In genomic region chr13:24159921-24160324, GRCh38 we compare ENCODE assay signal across 8 cellular contexts. TPM values are rescaled to one million over a fixed set of nuclear protein-coding genes. Genes with fewer than 3 reads are reported as not detected.
DNase-seq lines count a peak whose midpoint lies in the region; ATAC-seq, FAIRE-seq and TF ChIP-seq lines count a peak whose summit lies in the region.

No MANE protein-coding gene starts in this region.

- peak; percentile 5 for DNase-seq in OCI-M1 (lab: John Stamatoyannopoulos, UW)
- peak; percentile 18 for DNase-seq in endothelial cell of umbilical vein (ENCODE audit: low read depth, low spot score)

- FAIRE-seq in endothelial cell of umbilical vein (lab: Jason Lieb, UNC), result no peak

- H4K20me1 ChIP-seq in endothelial cell of umbilical vein (replicated peaks; ENCODE audit: control insufficient read depth, extremely low read depth, insufficient read depth, low read length), result no peaks in the 10 kb centered on the region

- H3K27me3 ChIP-seq in endothelial cell of umbilical vein (ENCODE audit: control insufficient read depth in 2 of 2, insufficient read depth in 2 of 2, low read length in 2 of 2) (no peaks in the 10 kb centered on the region), parathyroid adenoma (ENCODE audit: control insufficient read depth, insufficient read depth, low read length) (no peaks in the 10 kb centered on the region)

- TSS peak; percentile 96 for BruUV-seq in endothelial cell of umbilical vein (replicated peaks; lab: Mats Ljungman, UMichigan)

- no peaks in the 10 kb centered on the region for H3K36me3 ChIP-seq in ES-I3 (ENCODE audit: insufficient read depth, low read length)
- no peaks in the 10 kb centered on the region for H3K36me3 ChIP-seq in endothelial cell of umbilical vein (ENCODE audit: control insufficient read depth in 2 of 2, extremely low read depth in 1 of 2, insufficient read depth in 2 of 2, low read length in 2 of 2)
- no peaks in the 10 kb centered on the region for H3K36me3 ChIP-seq in parathyroid adenoma (ENCODE audit: control insufficient read depth, insufficient read depth, low read length)

- H3K4me3 ChIP-seq in endothelial cell of umbilical vein (replicated peaks in 1 of 3; ENCODE audit: insufficient read depth in 1 of 3, low read depth in 1 of 3, low read length in 3 of 3) (peak overlapping the region in 1 of 3 experiments; percentile 77), parathyroid adenoma (ENCODE audit: low read depth, low read length) (peak overlapping the region; percentile 38)

- H3K27ac ChIP-seq in endothelial cell of umbilical vein (ENCODE audit: insufficient read depth, low read depth, low read length) (peak overlapping the region; percentile 61), parathyroid adenoma (no peak overlapping the region)

- intact Hi-C loops in endothelial cell of umbilical vein (cut with micrococcal nuclease), result loop anchor here (1.0 to 5.0 kb wide), 6 partner anchors 11 to 783 kb away; no protein-coding TSS in a partner anchor

- H3K4me2 ChIP-seq in endothelial cell of umbilical vein (ENCODE audit: insufficient read depth, low read length) (peak overlapping the region; percentile 46), parathyroid adenoma (ENCODE audit: low read length) (peak overlapping the region; percentile 41)

- dilution Hi-C loops in endothelial cell of umbilical vein (cut with MboI; ENCODE audit: extremely low pct_ligation_motif_present, low sequenced_read_pairs), result no loop called here

- H3K4me1 ChIP-seq in ES-I3 (ENCODE audit: insufficient read depth, low read length) (peaks cover 13% of the 10 kb centered on the region), endothelial cell of umbilical vein (ENCODE audit: control insufficient read depth, extremely low read depth, insufficient read depth, low read length) (peaks cover 16% of the 10 kb centered on the region), parathyroid adenoma (no peaks in the 10 kb centered on the region)

- H3K9ac ChIP-seq in ES-I3 (ENCODE audit: low read depth, low read length) (peak overlapping the region; percentile 60), endothelial cell of umbilical vein (replicated peaks; ENCODE audit: extremely low read depth, insufficient read depth, low read length) (peak overlapping the region; percentile 74), parathyroid adenoma (no peak overlapping the region)

- no peaks in the 10 kb centered on the region for H3K9me1 ChIP-seq in endothelial cell of umbilical vein (replicated peaks; ENCODE audit: control insufficient read depth, extremely low read depth, insufficient read depth, low read length)

- peak overlapping the region; percentile 52 for H2AFZ ChIP-seq in endothelial cell of umbilical vein (ENCODE audit: low read depth, low read length)
- peak overlapping the region; percentile 70 for H2AFZ ChIP-seq in parathyroid adenoma

- H3K79me2 ChIP-seq in endothelial cell of umbilical vein (ENCODE audit: control insufficient read depth, insufficient read depth, low read length) (peaks cover 33% of the 10 kb centered on the region), parathyroid adenoma (no peaks in the 10 kb centered on the region)

- ATAC-seq in GM18861 (IDR thresholded peaks at IDR 0.05; ENCODE audit: unreplicated experiment) (no peak), HG03342 (IDR thresholded peaks at IDR 0.05; ENCODE audit: unreplicated experiment) (no peak), HG03025 (IDR thresholded peaks at IDR 0.05; ENCODE audit: low FRiP score, unreplicated experiment) (no peak), HG02571 (IDR thresholded peaks at IDR 0.05; ENCODE audit: unreplicated experiment) (no peak)

- no peak for TF ChIP-seq CTCF in endothelial cell of umbilical vein (IDR thresholded peaks at IDR 0.05; ENCODE audit: extremely low read depth in 1 of 2, insufficient read depth in 1 of 2, low read depth in 1 of 2, low read length in 2 of 2)
- TF ChIP-seq CTCF in parathyroid adenoma (IDR thresholded peaks at IDR 0.05), result no peak

- H3K9me3 ChIP-seq in ES-I3 (ENCODE audit: control insufficient read depth, insufficient read depth, low read length) (no peaks in the 10 kb centered on the region), endothelial cell of umbilical vein (replicated peaks; ENCODE audit: control insufficient read depth, insufficient read depth, low read length) (no peaks in the 10 kb centered on the region), parathyroid adenoma (ENCODE audit: control insufficient read depth, low read length) (no peaks in the 10 kb centered on the region)

- CTCF ChIA-PET in endothelial cell of umbilical vein (lab: Charles Lee), result interaction anchor here (0.6 to 2.3 kb wide), 10 partner anchors 8 to 698 kb away, joined by 3 to 26 read pairs (median 4); no protein-coding TSS in a partner anchor

- POLR2A ChIA-PET in endothelial cell of umbilical vein (lab: Charles Lee), result interaction anchor here (0.6 to 0.7 kb wide), 4 partner anchors 15 to 250 kb away, joined by 3 to 6 read pairs (median 4); no protein-coding TSS in a partner anchor

- no peak for TF ChIP-seq POLR2A in endothelial cell of umbilical vein (IDR thresholded peaks at IDR 0.05; ENCODE audit: low read depth, low read length)

TF ChIP-seq in endothelial cell of umbilical vein, 7 proteins besides CTCF, POLR2A, EP300 and RAD21:
- TF ChIP-seq GATA2 (IDR thresholded peaks at IDR 0.05; ENCODE audit: insufficient read depth, insufficient read length, low read depth, low read length) (no peak), JUN (IDR thresholded peaks at IDR 0.05; ENCODE audit: borderline replicate concordance, insufficient read depth, insufficient read length, low read depth) (no peak), EZH2 (IDR thresholded peaks at IDR 0.05; ENCODE audit: borderline replicate concordance, low read depth, low read length, severe bottlenecking) (no peak)

RNA-seq across cellular contexts. Expression of gene SPATA13, which starts 0.6 kb away (rescaled TPM):
- 12.9 and 13.3 TPM in 2 replicates for total RNA-seq in endothelial cell of umbilical vein
- 5.3 and 6.6 TPM in 2 replicates for polyA plus RNA-seq in endothelial cell of umbilical vein
- polyA plus RNA-seq in endothelial cell of umbilical vein (2011; cell fraction: cytosol; rRNA removed), result 3.3 and 3.5 TPM in 2 replicates
- 16.3 and 19.5 TPM in 2 replicates for polyA plus RNA-seq in endothelial cell of umbilical vein (2011; cell fraction: nucleus; rRNA removed)
- polyA plus RNA-seq in endothelial cell of umbilical vein (2012), result 7.7 and 7.8 TPM in 2 replicates
- 9.5 and 10.9 TPM in 2 replicates for polyA minus RNA-seq in endothelial cell of umbilical vein
- 8.3 TPM for polyA minus RNA-seq in endothelial cell of umbilical vein (2011; cell fraction: cytosol; rRNA and poly(A)+ RNA removed)
- 9.8 and 17.5 TPM in 2 replicates for polyA minus RNA-seq in endothelial cell of umbilical vein (2011; cell fraction: nucleus; rRNA and poly(A)+ RNA removed)
